Comparison of ENCODE assay signal across 1 cellular context in genomic region chr2:134206029-134206428, GRCh38.
A peak's percentile ranks its signal among the peaks of the same experiment; 100 is the strongest.
TF ChIP-seq lines count a peak whose summit lies in the region.

No MANE protein-coding gene starts in this region.

TF ChIP-seq in H1, 55 proteins besides CTCF, POLR2A, EP300 and RAD21 (continued from another document):
- TF ChIP-seq SIN3A (conservative IDR thresholded peaks at IDR 0.05 in 1 of 2, IDR thresholded peaks at IDR 0.05 in 1 of 2; ENCODE audit: low read depth in 1 of 2, low read length in 2 of 2) (peak in 1 of 2 experiments; percentile 87; a peak in 3 of 4 replicates), SIRT6 (IDR thresholded peaks at IDR 0.05; ENCODE audit: low read length) (no peak), CREB1 (IDR thresholded peaks at IDR 0.05) (no peak), MAX (IDR thresholded peaks at IDR 0.05) (no peak; the same call in 1 of the 2 replicates), TEAD4 (IDR thresholded peaks at IDR 0.05; ENCODE audit: low read depth, low read length) (peak; percentile 46; the same call in 1 of the 2 replicates)
